In the genomic region with DNA sequence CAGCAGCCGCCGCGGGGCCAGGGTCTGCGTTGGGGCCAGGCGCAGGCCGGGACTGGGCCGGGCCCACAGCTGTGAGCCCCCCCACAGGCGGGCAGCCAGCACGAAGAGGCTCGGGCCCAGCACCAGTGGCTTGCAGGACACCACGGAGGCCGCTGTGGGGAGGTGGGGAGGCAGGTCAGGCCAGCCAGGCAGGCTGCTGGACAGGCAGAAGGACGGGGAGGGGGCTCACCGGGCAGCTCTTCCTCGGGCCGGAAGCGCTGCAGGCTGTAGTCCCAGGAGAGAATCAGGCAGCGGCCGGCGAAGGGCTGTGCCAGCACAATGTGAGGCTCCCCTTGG, we compare ENCODE assay signal across 21 cellular contexts. TPM values are rescaled to one million over a fixed set of nuclear protein-coding genes. Genes with fewer than 3 reads are reported as not detected.
A peak's percentile ranks its signal among the peaks of the same experiment; 100 is the strongest.
DNase-seq lines count a peak whose midpoint lies in the region; ATAC-seq, FAIRE-seq and TF ChIP-seq lines count a peak whose summit lies in the region.
"Had no signal": no experiment of that assay in that cellular context is flagged by ENCODE, and none has a peak within 500 bp of the region (broad histone marks: within the 10 kb centered on the region; RNA-seq: fewer than 3 reads in every experiment).

No MANE protein-coding gene starts in this region.

- H2BK20ac ChIP-seq in H9 (ENCODE audit: low read depth, low read length, poor library complexity, severe bottlenecking): no peak overlapping the region

- H3K27ac ChIP-seq in H9 (ENCODE audit: insufficient read length, low read depth, low read length): no peak overlapping the region
- peak overlapping the region; percentile 80 to 85 (median 82) for H3K27ac ChIP-seq in esophagus muscularis mucosa (replicated peaks in 1 of 4)
- no peak overlapping the region for H3K27ac ChIP-seq in neuronal stem cell (replicated peaks; ENCODE audit: low read length)
- peak overlapping the region; percentile 100 for H3K27ac ChIP-seq in temporal lobe (ENCODE audit: low read depth, low read length)
- no peak overlapping the region for H3K27ac ChIP-seq in endodermal cell (ENCODE audit: low read depth, low read length)
- H3K27ac ChIP-seq: cardiac muscle cell, parathyroid adenoma had no signal

- TF ChIP-seq CTCF in H9 (conservative IDR thresholded peaks at IDR 0.05) (no peak), esophagus muscularis mucosa (IDR thresholded peaks at IDR 0.05) (no peak), endodermal cell (conservative IDR thresholded peaks at IDR 0.05) (no peak)

- no peaks in the 10 kb centered on the region for H3K79me1 ChIP-seq in H9 (ENCODE audit: insufficient read depth, low read depth, low read length, poor library complexity, severe bottlenecking)
- no peaks in the 10 kb centered on the region for H3K79me1 ChIP-seq in neuronal stem cell (ENCODE audit: low read depth, low read length)

- H3K79me2 ChIP-seq in H9 (ENCODE audit: insufficient read depth, low read length): no peaks in the 10 kb centered on the region
- H3K79me2 ChIP-seq: parathyroid adenoma had no signal

- H4K8ac ChIP-seq in H9 (replicated peaks; ENCODE audit: insufficient read length, low read depth, low read length) (no peak overlapping the region), neuronal stem cell (ENCODE audit: low read depth, low read length) (no peak overlapping the region)

- H2BK15ac ChIP-seq in H9 (ENCODE audit: low read depth, low read length) (no peak overlapping the region), neuronal stem cell (ENCODE audit: low read length) (peak overlapping the region; percentile 98)

- H2BK12ac ChIP-seq in H9 (ENCODE audit: insufficient read length, low read depth, low read length) (no peak overlapping the region), neuronal stem cell (ENCODE audit: low read length) (peak overlapping the region; percentile 73)

- H3K4me3 Mint-ChIP-seq in H9: no peak overlapping the region
- no peak overlapping the region for H3K4me3 Mint-ChIP-seq in endodermal cell
- H3K4me3 Mint-ChIP-seq: effector memory CD8-positive, alpha-beta T cell; IgD-negative memory B cell; stimulated activated naive B cell treated with anti-CD40 and anti-IgM and Interleukin-4, amounts not matched to agents 10 μg/mL and 1 μg/mL and 100 μg/mL, for 72 hours had no signal

- H3K4me3 ChIP-seq in esophagus muscularis mucosa (peak overlapping the region in 3 of 4 donors; percentile 13 to 30 (median 23)), neuronal stem cell (ENCODE audit: low read length in 2 of 2) (no peak overlapping the region), endodermal cell (ENCODE audit: low read length) (no peak overlapping the region)
- H3K4me3 ChIP-seq: cardiac muscle cell, mucosa of descending colon had no signal

- H3K23ac ChIP-seq in H9 (ENCODE audit: insufficient read length, low read depth, low read length): no peak overlapping the region
- peak overlapping the region; percentile 43 for H3K23ac ChIP-seq in neuronal stem cell (ENCODE audit: low read depth, low read length, poor library complexity)

- H3K4ac ChIP-seq in H9 (ENCODE audit: low read depth, low read length) (no peak overlapping the region), neuronal stem cell (ENCODE audit: low read length) (no peak overlapping the region)

- no peaks in the 10 kb centered on the region for H3K23me2 ChIP-seq in H9 (ENCODE audit: insufficient read length, low read depth, low read length, poor library complexity, severe bottlenecking)

- H3K9me3 ChIP-seq in H9 (ENCODE audit: control insufficient read depth, low read depth, low read length) (no peaks in the 10 kb centered on the region), esophagus muscularis mucosa (no peaks in the 10 kb centered on the region), neuronal stem cell (replicated peaks in 1 of 2; ENCODE audit: control insufficient read depth in 2 of 2, insufficient read depth in 1 of 2, low read depth in 1 of 2, low read length in 2 of 2) (no peaks in the 10 kb centered on the region), endodermal cell (ENCODE audit: control insufficient read depth, low read length) (no peaks in the 10 kb centered on the region)
- H3K9me3 ChIP-seq: mucosa of descending colon had no signal

- H3K9me3 Mint-ChIP-seq in H9 (no peaks in the 10 kb centered on the region), endodermal cell (no peaks in the 10 kb centered on the region)
- H3K9me3 Mint-ChIP-seq: activated B cell treated with CpG ODN at 0.5 μM for 24 hours; effector memory CD8-positive, alpha-beta T cell; IgD-negative memory B cell; stimulated activated naive B cell treated with anti-CD40 and anti-IgM and Interleukin-4, amounts not matched to agents 10 μg/mL and 1 μg/mL and 100 μg/mL, for 72 hours had no signal

- H3K4me1 ChIP-seq in H9 (ENCODE audit: insufficient read depth, low read length): no peaks in the 10 kb centered on the region; the same call in 1 of the 2 replicates
- H3K4me1 ChIP-seq in esophagus muscularis mucosa: peaks cover 10 to 46% (median 38%) of the 10 kb centered on the region in 4 donors
- H3K4me1 ChIP-seq in neuronal stem cell (ENCODE audit: control insufficient read depth in 2 of 2, insufficient read depth in 1 of 2, low read depth in 1 of 2, low read length in 2 of 2): peaks cover 5 to 15% of the 10 kb centered on the region in 2 donors
- H3K4me1 ChIP-seq in endodermal cell (ENCODE audit: control insufficient read depth, insufficient read depth, low read length): no peaks in the 10 kb centered on the region

- H4K20me1 ChIP-seq in H9 (ENCODE audit: control insufficient read depth, insufficient read depth, insufficient read length): no peaks in the 10 kb centered on the region

- H2BK5ac ChIP-seq in H9 (ENCODE audit: insufficient read length, low read length): no peak overlapping the region
- peak overlapping the region; percentile 78 for H2BK5ac ChIP-seq in neuronal stem cell (ENCODE audit: low read length)

- TF ChIP-seq EP300 in esophagus muscularis mucosa (IDR thresholded peaks at IDR 0.05): no peak

- no peak overlapping the region for H2AFZ ChIP-seq in H9 (ENCODE audit: low read length)
- peak overlapping the region; percentile 35 for H2AFZ ChIP-seq in neuronal stem cell (ENCODE audit: low read length)
- H2AFZ ChIP-seq: parathyroid adenoma had no signal

- no peak overlapping the region for H4K5ac ChIP-seq in H9 (ENCODE audit: insufficient read length, low read depth, low read length)

- H2AK5ac ChIP-seq in H9 (ENCODE audit: insufficient read length, low read length) (no peak overlapping the region), neuronal stem cell (ENCODE audit: low read depth, low read length) (peak overlapping the region; percentile 96)

- no peak for ATAC-seq in GM18861 (IDR thresholded peaks at IDR 0.05; ENCODE audit: unreplicated experiment)
- ATAC-seq: effector memory CD8-positive, alpha-beta T cell; stimulated activated naive B cell treated with anti-CD40 and anti-IgM and Interleukin-4, amounts not matched to agents 10 μg/mL and 1 μg/mL and 100 μg/mL, for 72 hours had no signal

- H3K56ac ChIP-seq in H9 (ENCODE audit: insufficient read length, low read depth, low read length): no peak overlapping the region

- no peak overlapping the region for H3K4me2 ChIP-seq in H9 (ENCODE audit: insufficient read depth, insufficient read length, low read length)
- no peak overlapping the region for H3K4me2 ChIP-seq in neuronal stem cell (ENCODE audit: insufficient read depth, low read length, poor library complexity, severe bottlenecking)

- H3K18ac ChIP-seq in H9 (ENCODE audit: insufficient read length, low read depth, low read length): no peak overlapping the region
- H3K18ac ChIP-seq in neuronal stem cell (ENCODE audit: low read length): peak overlapping the region; percentile 96

- H3K14ac ChIP-seq in H9 (ENCODE audit: insufficient read depth, low read length) (no peak overlapping the region), neuronal stem cell (ENCODE audit: low read length) (peak overlapping the region; percentile 82)

- WGBS in H9 (ENCODE audit: extremely low coverage, insufficient read length, low lambda C conversion rate): no CpG with 5 or more reads among the region's 20 CpGs
- WGBS in esophagus muscularis mucosa: 73% methylated on average over 3 of the region's 20 CpGs
- no CpG with 5 or more reads among the region's 20 CpGs for WGBS in neuronal stem cell (ENCODE audit: extremely low coverage in 2 of 2, insufficient read length in 2 of 2, insufficient replicate concordance in 1 of 2), 2 donors
- 89 to 90% methylated on average over 4 to 20 of the region's 20 CpGs for WGBS in endodermal cell (ENCODE audit: insufficient coverage in 1 of 2, insufficient read length in 1 of 2), 2 experiments

- no peak for FAIRE-seq in GM19239 (lab: Jason Lieb, UNC)

- H3T11ph ChIP-seq in H9 (ENCODE audit: low read length): no peak overlapping the region

- H3K4me1 Mint-ChIP-seq in H9 (peaks cover 21 to 26% of the 10 kb centered on the region in 2 experiments; a peak in 3 of 4 replicates), endodermal cell (no peaks in the 10 kb centered on the region)

- H2BK120ac ChIP-seq in H9 (ENCODE audit: low read depth, low read length, poor library complexity, severe bottlenecking) (no peak overlapping the region), neuronal stem cell (ENCODE audit: low read depth, low read length) (peak overlapping the region; percentile 81)

- H3K27ac Mint-ChIP-seq in H9 (no peak overlapping the region), endodermal cell (no peak overlapping the region)
- H3K27ac Mint-ChIP-seq: activated B cell treated with CpG ODN at 0.5 μM for 24 hours; effector memory CD8-positive, alpha-beta T cell; IgD-negative memory B cell; stimulated activated naive B cell treated with anti-CD40 and anti-IgM and Interleukin-4, amounts not matched to agents 10 μg/mL and 1 μg/mL and 100 μg/mL, for 72 hours had no signal

- peak; percentile 51 for DNase-seq in H9
- DNase-seq in esophagus muscularis mucosa (ENCODE audit: extremely low spot score): no peak
- no peak for DNase-seq in neuronal stem cell (ENCODE audit: low spot score)
- DNase-seq in GM19239 (ENCODE audit: insufficient read length, low spot score): no peak
- no peak for DNase-seq in stimulated activated CD4-positive, alpha-beta T cell treated with anti-CD3 and anti-CD28 coated beads, Interleukin-2, amount 100 ng/mL, for 24 hours
- no peak for DNase-seq in endodermal cell
- DNase-seq: activated B cell treated with CpG ODN at 0.5 μM for 24 hours; effector memory CD8-positive, alpha-beta T cell; EL; kidney glomerular epithelial cell; NCI-H1930; stimulated activated CD4-positive, alpha-beta T cell treated with anti-CD3 and anti-CD28 coated beads, Interleukin-12 subunit alpha, Interleukin-12 subunit beta, amount 100 ng/mL, for 4 hours; stimulated activated naive B cell treated with anti-CD40 and anti-IgM and Interleukin-4, amounts not matched to agents 10 μg/mL and 1 μg/mL and 100 μg/mL, for 72 hours had no signal

- H3K27me3 Mint-ChIP-seq in H9 (ENCODE audit: low read depth): peaks cover 9% of the 10 kb centered on the region
- H3K27me3 Mint-ChIP-seq in endodermal cell (ENCODE audit: insufficient read depth): no peaks in the 10 kb centered on the region
- H3K27me3 Mint-ChIP-seq: activated B cell treated with CpG ODN at 0.5 μM for 24 hours, IgD-negative memory B cell had no signal

- H4K91ac ChIP-seq in H9 (ENCODE audit: insufficient read length, low read depth, low read length) (no peak overlapping the region), neuronal stem cell (ENCODE audit: low read depth, low read length, poor library complexity) (no peak overlapping the region)

- H3K9ac ChIP-seq in H9 (ENCODE audit: extremely low read depth, insufficient read length, low read length) (no peak overlapping the region), neuronal stem cell (ENCODE audit: low read depth, low read length, poor library complexity) (peak overlapping the region; percentile 77), endodermal cell (ENCODE audit: extremely low read depth, low read length, poor library complexity, severe bottlenecking) (no peak overlapping the region)
- H3K9ac ChIP-seq: parathyroid adenoma had no signal

- no peak for TF ChIP-seq POLR2A in esophagus muscularis mucosa (IDR thresholded peaks at IDR 0.05; ENCODE audit: low read depth)

- intact Hi-C loops in esophagus muscularis mucosa (cut with DNase I): no loop called here

- H3K27me3 ChIP-seq in H9 (ENCODE audit: insufficient read depth, low read length) (no peaks in the 10 kb centered on the region), esophagus muscularis mucosa (no peaks in the 10 kb centered on the region), neuronal stem cell (ENCODE audit: control insufficient read depth in 3 of 3, insufficient read depth in 3 of 3, low read depth in 1 of 3, low read length in 3 of 3) (peaks cover 0 to 30% (median 0%) of the 10 kb centered on the region in 3 experiments), endodermal cell (ENCODE audit: control insufficient read depth, insufficient read depth, low read length, poor library complexity, severe bottlenecking) (no peaks in the 10 kb centered on the region)
- H3K27me3 ChIP-seq: cardiac muscle cell had no signal

- H3K36me3 ChIP-seq in esophagus muscularis mucosa (no peaks in the 10 kb centered on the region), neuronal stem cell (replicated peaks in 1 of 2; ENCODE audit: control insufficient read depth in 2 of 2, insufficient read depth in 2 of 2, low read length in 2 of 2) (peaks cover 0 to 2% of the 10 kb centered on the region in 2 donors), endodermal cell (ENCODE audit: control insufficient read depth, insufficient read depth, low read length) (no peaks in the 10 kb centered on the region)
- H3K36me3 ChIP-seq: cardiac muscle cell had no signal

- H3K36me3 Mint-ChIP-seq in H9 (ENCODE audit: insufficient read depth in 1 of 3, low read depth in 3 of 3) (no peaks in the 10 kb centered on the region), endodermal cell (ENCODE audit: low read depth) (no peaks in the 10 kb centered on the region)
- H3K36me3 Mint-ChIP-seq: IgD-negative memory B cell; stimulated activated naive B cell treated with anti-CD40 and anti-IgM and Interleukin-4, amounts not matched to agents 10 μg/mL and 1 μg/mL and 100 μg/mL, for 72 hours had no signal

RNA-seq across cellular contexts. Expression of a gene that starts 8.3 kb away (rescaled TPM):
- total RNA-seq in H9 (2021) (2.6 and 3.2 TPM in 2 replicates), esophagus muscularis mucosa (10 to 100 TPM; 32.0 to 58.6 (median 49.2) TPM), temporal lobe (5.2 TPM), endodermal cell (under 1 TPM; 0.27 to 0.37 TPM)
- 2.0 TPM for polyA plus RNA-seq in neuronal stem cell (2013, experiment 1 of 2)
- polyA plus RNA-seq in neuronal stem cell (2013, experiment 2 of 2): 1.8 TPM
- 8.4 TPM for polyA plus RNA-seq in endodermal cell (2013, experiment 1 of 2)
- polyA plus RNA-seq in endodermal cell (2013, experiment 2 of 2): 7.0 TPM
- total RNA-seq: activated B cell treated with CpG ODN at 0.5 μM for 24 hours had no signal
- polyA plus RNA-seq: IgD-negative memory B cell had no signal

RNA-seq across cellular contexts. Expression of a gene that starts 11.0 kb away (rescaled TPM):
- total RNA-seq in H9 (2021) (1.5 TPM in 2 replicates), esophagus muscularis mucosa (1 to 10 TPM in 3 of 4 donors, under 1 TPM in 1; 0.83 to 3.8 (median 3.1) TPM), temporal lobe (not detected), endodermal cell (not detected)
- polyA plus RNA-seq in neuronal stem cell (2013, experiment 1 of 2): 0.07 TPM
- 0.12 TPM for polyA plus RNA-seq in neuronal stem cell (2013, experiment 2 of 2)
- not detected for polyA plus RNA-seq in endodermal cell (2013, experiment 1 of 2)
- polyA plus RNA-seq in endodermal cell (2013, experiment 2 of 2): 0.99 TPM
- total RNA-seq: activated B cell treated with CpG ODN at 0.5 μM for 24 hours; cardiac muscle cell; NCI-H460; T-helper 1 cell treated with Interleukin-12 subunit alpha and Interleukin-12 subunit beta and Interleukin-4 antibody, amounts not matched to agents 30 ng/mL and 1 ng/mL, for 36 hours had no signal
- polyA plus RNA-seq: IgD-negative memory B cell had no signal

RNA-seq across cellular contexts. Expression of a gene that starts 12.0 kb away (rescaled TPM):
- total RNA-seq in H9 (2021) (6.8 and 7.7 TPM in 2 replicates), esophagus muscularis mucosa (10 to 100 TPM; 44.4 to 92.6 (median 70.7) TPM), temporal lobe (0.74 TPM), endodermal cell (under 1 TPM in 1 of 2 donors, not detected in 1; 0.75 TPM)
- polyA plus RNA-seq in neuronal stem cell (2013, experiment 1 of 2): 0.85 TPM
- polyA plus RNA-seq in neuronal stem cell (2013, experiment 2 of 2): 1.2 TPM
- polyA plus RNA-seq in endodermal cell (2013, experiment 1 of 2): 2.1 TPM
- 5.6 TPM for polyA plus RNA-seq in endodermal cell (2013, experiment 2 of 2)
- total RNA-seq: NCI-H460; T-helper 1 cell treated with Interleukin-12 subunit alpha and Interleukin-12 subunit beta and Interleukin-4 antibody, amounts not matched to agents 30 ng/mL and 1 ng/mL, for 36 hours had no signal

RNA-seq across cellular contexts. Expression of a gene that starts 16.5 kb away (rescaled TPM):
- 8.2 and 9.0 TPM in 2 replicates for total RNA-seq in H9 (2021)
- total RNA-seq in esophagus muscularis mucosa: under 1 TPM in 1 of 4 donors, not detected in 3; 0.71 TPM
- polyA plus RNA-seq in neuronal stem cell (2013, experiment 1 of 2): 2.3 TPM
- 2.6 TPM for polyA plus RNA-seq in neuronal stem cell (2013, experiment 2 of 2)
- total RNA-seq in temporal lobe: 10.1 TPM
- total RNA-seq in endodermal cell: 1 to 10 TPM in 1 of 2 donors, not detected in 1; 1.1 TPM
- 8.2 TPM for polyA plus RNA-seq in endodermal cell (2013, experiment 1 of 2)
- 5.4 TPM for polyA plus RNA-seq in endodermal cell (2013, experiment 2 of 2)
- total RNA-seq: NCI-H460 had no signal

RNA-seq across cellular contexts. Expression of a gene that starts 27.9 kb away (rescaled TPM):
- 83.7 and 100 TPM in 2 replicates for total RNA-seq in H9 (2021)
- 10 to 100 TPM; 26.6 to 49.3 (median 43.0) TPM for total RNA-seq in esophagus muscularis mucosa
- polyA plus RNA-seq in neuronal stem cell (2013, experiment 1 of 2): 47.1 TPM
- 45.6 TPM for polyA plus RNA-seq in neuronal stem cell (2013, experiment 2 of 2)
- total RNA-seq in temporal lobe: 0.74 TPM
- total RNA-seq in endodermal cell: 10 to 100 TPM; 24.0 to 29.6 TPM
- 36.6 TPM for polyA plus RNA-seq in endodermal cell (2013, experiment 1 of 2)
- polyA plus RNA-seq in endodermal cell (2013, experiment 2 of 2): 27.4 TPM

Comparison
In these comparisons a context has a peak if more than half of its experiments do, and no peak if none do; other contexts are left out.
1. H3K27ac ChIP-seq: peak in esophagus muscularis mucosa (4 of 4) and temporal lobe (single experiment); none in H9 (single experiment), neuronal stem cell (single experiment) and endodermal cell (single experiment).
2. H3K4me3 ChIP-seq: peak in esophagus muscularis mucosa (3 of 4); none in neuronal stem cell (0 of 2) and endodermal cell (single experiment).